24 cellular contexts compared by ENCODE assay signal in the genomic region with DNA sequence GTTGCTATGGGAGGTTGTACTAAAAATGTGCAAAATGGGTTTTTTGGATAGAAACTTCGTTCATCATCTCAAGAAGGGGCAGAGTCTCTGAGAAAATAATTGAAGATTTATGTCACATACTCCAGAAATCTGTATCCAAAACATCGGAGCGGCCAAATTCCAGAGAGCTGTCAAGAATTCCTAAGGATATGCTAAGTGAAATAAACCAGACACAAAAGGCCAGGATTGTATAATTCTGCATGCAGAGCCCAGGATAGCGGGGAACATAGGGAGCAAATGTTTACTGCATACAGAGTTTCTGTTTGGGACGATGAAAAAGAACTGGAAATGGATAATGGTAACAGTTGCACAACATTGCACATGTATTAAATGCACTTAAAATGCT.
DNase-seq lines count a peak whose midpoint lies in the region; ATAC-seq and TF ChIP-seq lines count a peak whose summit lies in the region.
"Had no signal": no experiment of that assay in that cellular context is flagged by ENCODE, and none has a peak within 500 bp of the region (broad histone marks: within the 10 kb centered on the region; RNA-seq: fewer than 3 reads in every experiment).

No MANE protein-coding gene starts in this region.

- DNase-seq in AG08395 (ENCODE audit: low spot score) (peak; percentile 17), M059J (ENCODE audit: low read depth) (peak; percentile 43), dedifferentiated amniotic fluid mesenchymal stem cell (ENCODE audit: extremely low spot score) (peak; percentile 85), mesothelial cell of epicardium (ENCODE audit: low spot score in 2 of 2, unreplicated experiment in 2 of 2) (no peak), T-helper 9 cell (no peak)
- DNase-seq: activated CD4-positive, alpha-beta T cell treated with anti-CD3 and anti-CD28 coated beads, Interleukin-2, amount 50 U/mL, for 48 hours; activated CD8-positive, alpha-beta memory T cell treated with anti-CD3 and anti-CD28 coated beads, Interleukin-2, amount 50 U/mL, for 48 hours; activated effector memory CD4-positive, alpha-beta T cell treated with anti-CD3 and anti-CD28 coated beads, Interleukin-2, amount 50 U/mL, for 16 hours; gastrocnemius medialis; GOT3; mammary epithelial cell; NCI-H1105 treated with DMSO at 0.1 percent for 48 hours; NCI-H2081 treated with DMSO at 0.1 percent for 48 hours; NCI-H510A; occipital lobe; stimulated activated CD4-positive, alpha-beta T cell treated with anti-CD3 and anti-CD28 coated beads, Interleukin-12 subunit alpha, Interleukin-12 subunit beta, amount 100 ng/mL, for 4 hours; stimulated activated CD4-positive, alpha-beta T cell treated with anti-CD3 and anti-CD28 coated beads, Interleukin-4, amount 100 ng/mL, for 4 hours; T1000; upper lobe of right lung had no signal

- peaks cover 13% of the 10 kb centered on the region for H3K27me3 Mint-ChIP-seq in mesothelial cell of epicardium (ENCODE audit: low read depth)

- ATAC-seq in GM19463 (IDR thresholded peaks at IDR 0.05; ENCODE audit: unreplicated experiment): no peak
- ATAC-seq in HG02973 (IDR thresholded peaks at IDR 0.05; ENCODE audit: unreplicated experiment): no peak
- ATAC-seq in HG02981 (IDR thresholded peaks at IDR 0.05; ENCODE audit: unreplicated experiment): no peak
- ATAC-seq: gastrocnemius medialis, HepG2, upper lobe of right lung, WTC11 had no signal

- H3K4me1 Mint-ChIP-seq in mesothelial cell of epicardium: peaks cover 14% of the 10 kb centered on the region

- H3K27ac Mint-ChIP-seq in mesothelial cell of epicardium: peak overlapping the region; percentile 34
- H3K27ac Mint-ChIP-seq: WTC11 had no signal

- no peak overlapping the region for H3K4me3 Mint-ChIP-seq in mesothelial cell of epicardium
- H3K4me3 Mint-ChIP-seq: WTC11 had no signal

- H3K9me3 Mint-ChIP-seq in mesothelial cell of epicardium: no peaks in the 10 kb centered on the region
- H3K9me3 Mint-ChIP-seq: WTC11 had no signal

- no peaks in the 10 kb centered on the region for H3K36me3 Mint-ChIP-seq in mesothelial cell of epicardium
- H3K36me3 Mint-ChIP-seq: WTC11 had no signal

- TF ChIP-seq CTCF in mesothelial cell of epicardium (IDR thresholded peaks at IDR 0.05; ENCODE audit: unreplicated experiment): no peak

Comparison
In these comparisons a context has a peak if more than half of its experiments do, and no peak if none do; other contexts are left out.
1. DNase-seq: peak in AG08395 (single experiment), M059J (single experiment) and dedifferentiated amniotic fluid mesenchymal stem cell (single experiment); none in mesothelial cell of epicardium (0 of 2) and T-helper 9 cell (single experiment).